1 cellular context compared by ENCODE assay signal in the genomic region with DNA sequence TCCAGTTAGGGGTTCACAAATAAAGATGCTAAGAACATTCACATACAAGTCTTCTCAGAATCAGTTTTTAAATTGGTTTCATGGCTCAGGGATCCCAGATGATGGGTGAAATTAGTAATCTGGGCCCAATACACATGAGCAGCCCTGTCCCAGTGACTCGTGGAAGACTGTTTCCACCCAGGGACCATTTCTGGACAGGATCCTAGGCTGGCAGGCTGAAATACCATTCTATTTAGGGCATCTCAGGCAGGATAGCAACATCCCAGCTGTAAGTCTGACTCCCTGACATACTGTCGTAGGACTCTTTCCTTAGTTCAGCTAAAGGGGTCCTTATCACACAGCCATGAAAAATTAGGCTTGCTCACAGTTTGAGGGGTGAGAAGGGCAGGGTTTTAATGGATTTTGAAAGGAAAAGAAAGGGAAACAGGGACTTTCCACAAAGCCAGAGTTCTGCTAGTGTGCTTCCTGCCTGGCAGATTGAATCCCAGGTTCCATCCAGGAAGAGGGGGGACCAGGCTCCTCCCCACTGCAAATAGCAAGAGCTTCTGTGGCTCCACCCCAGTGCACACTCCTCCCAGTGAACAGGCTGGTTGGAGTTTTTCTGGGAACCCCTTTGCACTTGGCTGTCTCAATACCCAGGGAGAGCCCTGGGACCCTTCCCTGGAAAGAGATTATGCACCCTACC.
TF ChIP-seq lines count a peak whose summit lies in the region.

No MANE protein-coding gene starts in this region.

TF ChIP-seq in H1, 55 proteins besides CTCF, POLR2A, EP300 and RAD21:
- TF ChIP-seq CEBPB (IDR thresholded peaks at IDR 0.05; ENCODE audit: low read depth, low read length), result no peak
- TF ChIP-seq, protein P1, sequence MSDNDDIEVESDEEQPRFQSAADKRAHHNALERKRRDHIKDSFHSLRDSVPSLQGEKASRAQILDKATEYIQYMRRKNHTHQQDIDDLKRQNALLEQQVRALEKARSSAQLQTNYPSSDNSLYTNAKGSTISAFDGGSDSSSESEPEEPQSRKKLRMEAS (IDR thresholded peaks at IDR 0.05), result no peak
- TF ChIP-seq TEAD4 (IDR thresholded peaks at IDR 0.05; ENCODE audit: low read depth, low read length), result no peak
- TF ChIP-seq FOSL1 (IDR thresholded peaks at IDR 0.05; ENCODE audit: insufficient read depth, low read depth, low read length), result no peak
- no peak for TF ChIP-seq CBX8 (IDR thresholded peaks at IDR 0.05; ENCODE audit: borderline replicate concordance, low read depth, low read length)
- TF ChIP-seq, protein P2, sequence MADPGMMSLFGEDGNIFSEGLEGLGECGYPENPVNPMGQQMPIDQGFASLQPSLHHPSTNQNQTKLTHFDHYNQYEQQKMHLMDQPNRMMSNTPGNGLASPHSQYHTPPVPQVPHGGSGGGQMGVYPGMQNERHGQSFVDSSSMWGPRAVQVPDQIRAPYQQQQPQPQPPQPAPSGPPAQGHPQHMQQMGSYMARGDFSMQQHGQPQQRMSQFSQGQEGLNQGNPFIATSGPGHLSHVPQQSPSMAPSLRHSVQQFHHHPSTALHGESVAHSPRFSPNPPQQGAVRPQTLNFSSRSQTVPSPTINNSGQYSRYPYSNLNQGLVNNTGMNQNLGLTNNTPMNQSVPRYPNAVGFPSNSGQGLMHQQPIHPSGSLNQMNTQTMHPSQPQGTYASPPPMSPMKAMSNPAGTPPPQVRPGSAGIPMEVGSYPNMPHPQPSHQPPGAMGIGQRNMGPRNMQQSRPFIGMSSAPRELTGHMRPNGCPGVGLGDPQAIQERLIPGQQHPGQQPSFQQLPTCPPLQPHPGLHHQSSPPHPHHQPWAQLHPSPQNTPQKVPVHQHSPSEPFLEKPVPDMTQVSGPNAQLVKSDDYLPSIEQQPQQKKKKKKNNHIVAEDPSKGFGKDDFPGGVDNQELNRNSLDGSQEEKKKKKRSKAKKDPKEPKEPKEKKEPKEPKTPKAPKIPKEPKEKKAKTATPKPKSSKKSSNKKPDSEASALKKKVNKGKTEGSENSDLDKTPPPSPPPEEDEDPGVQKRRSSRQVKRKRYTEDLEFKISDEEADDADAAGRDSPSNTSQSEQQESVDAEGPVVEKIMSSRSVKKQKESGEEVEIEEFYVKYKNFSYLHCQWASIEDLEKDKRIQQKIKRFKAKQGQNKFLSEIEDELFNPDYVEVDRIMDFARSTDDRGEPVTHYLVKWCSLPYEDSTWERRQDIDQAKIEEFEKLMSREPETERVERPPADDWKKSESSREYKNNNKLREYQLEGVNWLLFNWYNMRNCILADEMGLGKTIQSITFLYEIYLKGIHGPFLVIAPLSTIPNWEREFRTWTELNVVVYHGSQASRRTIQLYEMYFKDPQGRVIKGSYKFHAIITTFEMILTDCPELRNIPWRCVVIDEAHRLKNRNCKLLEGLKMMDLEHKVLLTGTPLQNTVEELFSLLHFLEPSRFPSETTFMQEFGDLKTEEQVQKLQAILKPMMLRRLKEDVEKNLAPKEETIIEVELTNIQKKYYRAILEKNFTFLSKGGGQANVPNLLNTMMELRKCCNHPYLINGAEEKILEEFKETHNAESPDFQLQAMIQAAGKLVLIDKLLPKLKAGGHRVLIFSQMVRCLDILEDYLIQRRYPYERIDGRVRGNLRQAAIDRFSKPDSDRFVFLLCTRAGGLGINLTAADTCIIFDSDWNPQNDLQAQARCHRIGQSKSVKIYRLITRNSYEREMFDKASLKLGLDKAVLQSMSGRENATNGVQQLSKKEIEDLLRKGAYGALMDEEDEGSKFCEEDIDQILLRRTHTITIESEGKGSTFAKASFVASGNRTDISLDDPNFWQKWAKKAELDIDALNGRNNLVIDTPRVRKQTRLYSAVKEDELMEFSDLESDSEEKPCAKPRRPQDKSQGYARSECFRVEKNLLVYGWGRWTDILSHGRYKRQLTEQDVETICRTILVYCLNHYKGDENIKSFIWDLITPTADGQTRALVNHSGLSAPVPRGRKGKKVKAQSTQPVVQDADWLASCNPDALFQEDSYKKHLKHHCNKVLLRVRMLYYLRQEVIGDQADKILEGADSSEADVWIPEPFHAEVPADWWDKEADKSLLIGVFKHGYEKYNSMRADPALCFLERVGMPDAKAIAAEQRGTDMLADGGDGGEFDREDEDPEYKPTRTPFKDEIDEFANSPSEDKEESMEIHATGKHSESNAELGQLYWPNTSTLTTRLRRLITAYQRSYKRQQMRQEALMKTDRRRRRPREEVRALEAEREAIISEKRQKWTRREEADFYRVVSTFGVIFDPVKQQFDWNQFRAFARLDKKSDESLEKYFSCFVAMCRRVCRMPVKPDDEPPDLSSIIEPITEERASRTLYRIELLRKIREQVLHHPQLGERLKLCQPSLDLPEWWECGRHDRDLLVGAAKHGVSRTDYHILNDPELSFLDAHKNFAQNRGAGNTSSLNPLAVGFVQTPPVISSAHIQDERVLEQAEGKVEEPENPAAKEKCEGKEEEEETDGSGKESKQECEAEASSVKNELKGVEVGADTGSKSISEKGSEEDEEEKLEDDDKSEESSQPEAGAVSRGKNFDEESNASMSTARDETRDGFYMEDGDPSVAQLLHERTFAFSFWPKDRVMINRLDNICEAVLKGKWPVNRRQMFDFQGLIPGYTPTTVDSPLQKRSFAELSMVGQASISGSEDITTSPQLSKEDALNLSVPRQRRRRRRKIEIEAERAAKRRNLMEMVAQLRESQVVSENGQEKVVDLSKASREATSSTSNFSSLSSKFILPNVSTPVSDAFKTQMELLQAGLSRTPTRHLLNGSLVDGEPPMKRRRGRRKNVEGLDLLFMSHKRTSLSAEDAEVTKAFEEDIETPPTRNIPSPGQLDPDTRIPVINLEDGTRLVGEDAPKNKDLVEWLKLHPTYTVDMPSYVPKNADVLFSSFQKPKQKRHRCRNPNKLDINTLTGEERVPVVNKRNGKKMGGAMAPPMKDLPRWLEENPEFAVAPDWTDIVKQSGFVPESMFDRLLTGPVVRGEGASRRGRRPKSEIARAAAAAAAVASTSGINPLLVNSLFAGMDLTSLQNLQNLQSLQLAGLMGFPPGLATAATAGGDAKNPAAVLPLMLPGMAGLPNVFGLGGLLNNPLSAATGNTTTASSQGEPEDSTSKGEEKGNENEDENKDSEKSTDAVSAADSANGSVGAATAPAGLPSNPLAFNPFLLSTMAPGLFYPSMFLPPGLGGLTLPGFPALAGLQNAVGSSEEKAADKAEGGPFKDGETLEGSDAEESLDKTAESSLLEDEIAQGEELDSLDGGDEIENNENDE (IDR thresholded peaks at IDR 0.05; ENCODE audit: insufficient replicate concordance, low read length), result no peak
- TF ChIP-seq CTBP2 (IDR thresholded peaks at IDR 0.05; ENCODE audit: borderline replicate concordance, insufficient read depth, insufficient read length, low read length), result no peak
- no peak for TF ChIP-seq CHD1 (IDR thresholded peaks at IDR 0.05; ENCODE audit: low read depth, low read length)
- TF ChIP-seq, protein P3, sequence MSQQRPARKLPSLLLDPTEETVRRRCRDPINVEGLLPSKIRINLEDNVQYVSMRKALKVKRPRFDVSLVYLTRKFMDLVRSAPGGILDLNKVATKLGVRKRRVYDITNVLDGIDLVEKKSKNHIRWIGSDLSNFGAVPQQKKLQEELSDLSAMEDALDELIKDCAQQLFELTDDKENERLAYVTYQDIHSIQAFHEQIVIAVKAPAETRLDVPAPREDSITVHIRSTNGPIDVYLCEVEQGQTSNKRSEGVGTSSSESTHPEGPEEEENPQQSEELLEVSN (IDR thresholded peaks at IDR 0.05), result no peak
- TF ChIP-seq SIX5 (IDR thresholded peaks at IDR 0.05; ENCODE audit: low read depth, low read length), result no peak
- TF ChIP-seq JUND (IDR thresholded peaks at IDR 0.05; ENCODE audit: low read length), result no peak
- TF ChIP-seq, protein P4, sequence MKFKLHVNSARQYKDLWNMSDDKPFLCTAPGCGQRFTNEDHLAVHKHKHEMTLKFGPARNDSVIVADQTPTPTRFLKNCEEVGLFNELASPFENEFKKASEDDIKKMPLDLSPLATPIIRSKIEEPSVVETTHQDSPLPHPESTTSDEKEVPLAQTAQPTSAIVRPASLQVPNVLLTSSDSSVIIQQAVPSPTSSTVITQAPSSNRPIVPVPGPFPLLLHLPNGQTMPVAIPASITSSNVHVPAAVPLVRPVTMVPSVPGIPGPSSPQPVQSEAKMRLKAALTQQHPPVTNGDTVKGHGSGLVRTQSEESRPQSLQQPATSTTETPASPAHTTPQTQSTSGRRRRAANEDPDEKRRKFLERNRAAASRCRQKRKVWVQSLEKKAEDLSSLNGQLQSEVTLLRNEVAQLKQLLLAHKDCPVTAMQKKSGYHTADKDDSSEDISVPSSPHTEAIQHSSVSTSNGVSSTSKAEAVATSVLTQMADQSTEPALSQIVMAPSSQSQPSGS (IDR thresholded peaks at IDR 0.05; ENCODE audit: low read length), result no peak
- TF ChIP-seq MAFK (IDR thresholded peaks at IDR 0.05; ENCODE audit: low read depth, low read length), result no peak
- TF ChIP-seq, protein P5, sequence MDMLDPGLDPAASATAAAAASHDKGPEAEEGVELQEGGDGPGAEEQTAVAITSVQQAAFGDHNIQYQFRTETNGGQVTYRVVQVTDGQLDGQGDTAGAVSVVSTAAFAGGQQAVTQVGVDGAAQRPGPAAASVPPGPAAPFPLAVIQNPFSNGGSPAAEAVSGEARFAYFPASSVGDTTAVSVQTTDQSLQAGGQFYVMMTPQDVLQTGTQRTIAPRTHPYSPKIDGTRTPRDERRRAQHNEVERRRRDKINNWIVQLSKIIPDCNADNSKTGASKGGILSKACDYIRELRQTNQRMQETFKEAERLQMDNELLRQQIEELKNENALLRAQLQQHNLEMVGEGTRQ (IDR thresholded peaks at IDR 0.05; ENCODE audit: low read length), result no peak
- no peak for TF ChIP-seq CHD2 (IDR thresholded peaks at IDR 0.05; ENCODE audit: low read length)
- TF ChIP-seq GABPA (IDR thresholded peaks at IDR 0.05; ENCODE audit: borderline replicate concordance, insufficient read depth, low read length), result no peak
- TF ChIP-seq SIN3A (conservative IDR thresholded peaks at IDR 0.05 in 1 of 2, IDR thresholded peaks at IDR 0.05 in 1 of 2; ENCODE audit: low read depth in 1 of 2, low read length in 2 of 2), result no peak
- no peak for TF ChIP-seq SP4 (IDR thresholded peaks at IDR 0.05; ENCODE audit: low read length)
- no peak for TF ChIP-seq RNF2 (IDR thresholded peaks at IDR 0.05; ENCODE audit: borderline replicate concordance, low read depth, low read length, missing control alignments, poor library complexity, severe bottlenecking)
- TF ChIP-seq HDAC6 (IDR thresholded peaks at IDR 0.05; ENCODE audit: low read depth, low read length), result no peak
TF ChIP-seq in H1: peak in this region for 0.
